ENCODE assay signal across 15 cellular contexts in the genomic region with DNA sequence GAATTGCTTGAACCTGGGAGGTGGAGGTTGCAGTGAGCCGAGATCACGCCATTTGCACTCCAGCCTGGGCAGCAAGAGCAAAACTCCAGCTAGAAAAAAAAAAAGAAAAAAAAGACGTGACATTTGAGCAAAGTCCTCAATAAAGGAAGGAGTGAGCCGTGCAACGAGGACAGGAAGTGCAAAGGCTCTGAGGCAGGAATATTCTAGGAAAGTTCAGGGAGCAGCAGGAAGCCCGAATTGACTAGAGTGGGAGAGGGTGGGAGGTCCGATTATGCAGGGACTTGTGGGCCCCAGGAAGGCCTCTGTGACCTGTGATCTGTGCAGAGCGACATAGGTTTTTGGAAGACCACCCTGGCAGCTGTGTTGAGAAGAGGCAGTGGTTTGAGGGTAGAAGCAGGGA. TPM values are rescaled to one million over a fixed set of nuclear protein-coding genes. Genes with fewer than 3 reads are reported as not detected.
A peak's percentile ranks its signal among the peaks of the same experiment; 100 is the strongest.
DNase-seq lines count a peak whose midpoint lies in the region; ATAC-seq and TF ChIP-seq lines count a peak whose summit lies in the region.
"Had no signal": no experiment of that assay in that cellular context is flagged by ENCODE, and none has a peak within 500 bp of the region (broad histone marks: within the 10 kb centered on the region; RNA-seq: fewer than 3 reads in every experiment).

No MANE protein-coding gene starts in this region.

- H3K4me1 Mint-ChIP-seq in CD14-positive monocyte (peaks cover 20% of the 10 kb centered on the region), GM23338 (peaks cover 9% of the 10 kb centered on the region), chondrocyte (ENCODE audit: low read depth) (peaks cover 61% of the 10 kb centered on the region)
- H3K4me1 Mint-ChIP-seq in natural killer cell treated with Interleukin-12 subunit alpha and Interleukin-12 subunit beta and Interleukin-15 and Interleukin-18, amount 100 ng/mL, for 72 hours (ENCODE audit: low read depth in 2 of 2) = peaks cover 22 to 53% of the 10 kb centered on the region in 2 donors

- DNase-seq in CD14-positive monocyte (ENCODE audit: low spot score) (no peak), GM23338 (ENCODE audit: low spot score) (no peak), chondrocyte (ENCODE audit: low spot score) (peak; percentile 9), NCI-H1436 (lab: John Stamatoyannopoulos, UW) (no peak), NCI-H1105 treated with DMSO at 0.1 percent for 48 hours (lab: John Stamatoyannopoulos, UW) (no peak)
- no peak for DNase-seq in natural killer cell treated with Interleukin-12 subunit alpha and Interleukin-12 subunit beta and Interleukin-15 and Interleukin-18, amount 100 ng/mL, for 72 hours (ENCODE audit: low spot score)
- no peak for DNase-seq in effector CD4-positive, alpha-beta T cell
- DNase-seq: foreskin melanocyte, NCI-H1105, NCI-H446 treated with DMSO at 0.1 percent for 48 hours, SK-N-SH had no signal

- intact Hi-C loops in CD14-positive monocyte (cut with micrococcal nuclease) = no loop called here

- H3K27me3 Mint-ChIP-seq in CD14-positive monocyte (ENCODE audit: low read depth in 3 of 3) (peaks cover 0 to 4% (median 0%) of the 10 kb centered on the region in 3 donors), GM23338 (ENCODE audit: insufficient read depth, low read depth, poor library complexity) (peaks cover 11% of the 10 kb centered on the region), chondrocyte (ENCODE audit: low read depth) (no peaks in the 10 kb centered on the region)
- no peaks in the 10 kb centered on the region for H3K27me3 Mint-ChIP-seq in natural killer cell treated with Interleukin-12 subunit alpha and Interleukin-12 subunit beta and Interleukin-15 and Interleukin-18, amount 100 ng/mL, for 72 hours

- no peak for TF ChIP-seq CTCF in CD14-positive monocyte (IDR thresholded peaks at IDR 0.05)
- TF ChIP-seq CTCF in GM23338 (conservative IDR thresholded peaks at IDR 0.05; ENCODE audit: low read depth in 2 of 2) = no peak
- TF ChIP-seq CTCF in chondrocyte (IDR thresholded peaks at IDR 0.05) = no peak

- H3K4me3 ChIP-seq in GM23338 = no peak overlapping the region
- H3K4me3 ChIP-seq: breast epithelium had no signal

- H3K4me3 Mint-ChIP-seq in CD14-positive monocyte (no peak overlapping the region), GM23338 (no peak overlapping the region), chondrocyte (ENCODE audit: unreplicated experiment) (no peak overlapping the region)
- no peak overlapping the region for H3K4me3 Mint-ChIP-seq in natural killer cell treated with Interleukin-12 subunit alpha and Interleukin-12 subunit beta and Interleukin-15 and Interleukin-18, amount 100 ng/mL, for 72 hours

- H3K4me2 ChIP-seq in GM23338 = no peak overlapping the region
- H3K4me2 ChIP-seq: SK-N-SH had no signal

- H4K20me1 ChIP-seq in GM23338 (replicated peaks; ENCODE audit: insufficient read depth) = peaks cover 8% of the 10 kb centered on the region

- no peak for ATAC-seq in GM23338
- ATAC-seq in natural killer cell treated with Interleukin-12 subunit alpha and Interleukin-12 subunit beta and Interleukin-15 and Interleukin-18, amount 100 ng/mL, for 72 hours = no peak
- ATAC-seq in GM21381 (IDR thresholded peaks at IDR 0.05; ENCODE audit: unreplicated experiment) = no peak

- H3K27me3 ChIP-seq in GM23338 (ENCODE audit: insufficient read depth) = no peaks in the 10 kb centered on the region
- H3K27me3 ChIP-seq: breast epithelium had no signal

- H3K27ac Mint-ChIP-seq in CD14-positive monocyte = peak overlapping the region in 5 of 7 donors; percentile 2 to 78 (median 32)
- H3K27ac Mint-ChIP-seq in GM23338 = peak overlapping the region; percentile 56
- peak overlapping the region; percentile 77 for H3K27ac Mint-ChIP-seq in chondrocyte (ENCODE audit: unreplicated experiment)
- peak overlapping the region; percentile 14 to 60 for H3K27ac Mint-ChIP-seq in natural killer cell treated with Interleukin-12 subunit alpha and Interleukin-12 subunit beta and Interleukin-15 and Interleukin-18, amount 100 ng/mL, for 72 hours

- H3K4me1 ChIP-seq in GM23338 (ENCODE audit: insufficient read depth) = no peaks in the 10 kb centered on the region; the same call in 1 of the 2 replicates
- H3K4me1 ChIP-seq: breast epithelium had no signal

- H3K9me3 Mint-ChIP-seq in CD14-positive monocyte (no peaks in the 10 kb centered on the region), GM23338 (no peaks in the 10 kb centered on the region), chondrocyte (ENCODE audit: low read depth) (no peaks in the 10 kb centered on the region)
- H3K9me3 Mint-ChIP-seq in natural killer cell treated with Interleukin-12 subunit alpha and Interleukin-12 subunit beta and Interleukin-15 and Interleukin-18, amount 100 ng/mL, for 72 hours = no peaks in the 10 kb centered on the region

- peak overlapping the region; percentile 86; the same call in 1 of the 2 replicates for H3K27ac ChIP-seq in GM23338 (ENCODE audit: low read depth)
- H3K27ac ChIP-seq: breast epithelium had no signal

- H3K79me2 ChIP-seq in GM23338 (replicated peaks; ENCODE audit: insufficient read depth) = 0 out of 2 replicates have a peak, but pooled peaks cover 1% of the 10 kb centered on the region

- H3K36me3 Mint-ChIP-seq in CD14-positive monocyte (peaks cover 69 to 97% of the 10 kb centered on the region in 2 donors), GM23338 (ENCODE audit: low read depth) (peaks cover 47% of the 10 kb centered on the region), chondrocyte (ENCODE audit: low read depth) (peaks cover 57% of the 10 kb centered on the region)
- peaks cover 7% of the 10 kb centered on the region for H3K36me3 Mint-ChIP-seq in natural killer cell treated with Interleukin-12 subunit alpha and Interleukin-12 subunit beta and Interleukin-15 and Interleukin-18, amount 100 ng/mL, for 72 hours

- H3K36me3 ChIP-seq in GM23338 (ENCODE audit: insufficient read depth) = no peaks in the 10 kb centered on the region; the same call in 1 of the 2 replicates

- H3K9me2 ChIP-seq in GM23338 (ENCODE audit: insufficient read depth) = no peaks in the 10 kb centered on the region
- H3K9me2 ChIP-seq: SK-N-SH had no signal

- H2AFZ ChIP-seq in GM23338 = no peak overlapping the region

- H3F3A ChIP-seq in GM23338 (replicated peaks; ENCODE audit: low read depth) = 0 out of 2 replicates have a peak, but pooled peaks cover 15% of the 10 kb centered on the region

TF ChIP-seq in GM23338, 12 proteins besides CTCF, POLR2A, EP300 and RAD21:
- TF ChIP-seq, protein P1, sequence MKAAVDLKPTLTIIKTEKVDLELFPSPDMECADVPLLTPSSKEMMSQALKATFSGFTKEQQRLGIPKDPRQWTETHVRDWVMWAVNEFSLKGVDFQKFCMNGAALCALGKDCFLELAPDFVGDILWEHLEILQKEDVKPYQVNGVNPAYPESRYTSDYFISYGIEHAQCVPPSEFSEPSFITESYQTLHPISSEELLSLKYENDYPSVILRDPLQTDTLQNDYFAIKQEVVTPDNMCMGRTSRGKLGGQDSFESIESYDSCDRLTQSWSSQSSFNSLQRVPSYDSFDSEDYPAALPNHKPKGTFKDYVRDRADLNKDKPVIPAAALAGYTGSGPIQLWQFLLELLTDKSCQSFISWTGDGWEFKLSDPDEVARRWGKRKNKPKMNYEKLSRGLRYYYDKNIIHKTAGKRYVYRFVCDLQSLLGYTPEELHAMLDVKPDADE (IDR thresholded peaks at IDR 0.05) = no peak
- TF ChIP-seq NANOG (IDR thresholded peaks at IDR 0.05; ENCODE audit: borderline replicate concordance) (no peak), STAT1 (IDR thresholded peaks at IDR 0.05; ENCODE audit: unreplicated experiment) (no peak), EZH2phosphoT487 (IDR thresholded peaks at IDR 0.05; ENCODE audit: unreplicated experiment) (no peak)
TF ChIP-seq in GM23338: peak in this region for 0.

RNA-seq across cellular contexts. Expression of a gene that starts 46.9 kb away (rescaled TPM):
- polyA plus RNA-seq in CD14-positive monocyte = 10 to 100 TPM; 70.6 to 93.7 TPM
- 139 and 173 TPM in 2 replicates for total RNA-seq in GM23338 (2014; rRNA removed; shearing (Covaris generic))
- 48.5 and 48.7 TPM in 2 replicates for polyA plus RNA-seq in GM23338 (2016; fragmentation: Nextera tagmentation; extraction: Ambion mirVana)
- 444 to 599 TPM (median 593 TPM) in 3 replicates for total RNA-seq in chondrocyte
- total RNA-seq in natural killer cell treated with Interleukin-12 subunit alpha and Interleukin-12 subunit beta and Interleukin-15 and Interleukin-18, amount 100 ng/mL, for 72 hours = 100 to 1,000 TPM; 214 to 390 TPM

RNA-seq across cellular contexts. Expression of a gene that starts 50.4 kb away (rescaled TPM):
- polyA plus RNA-seq in CD14-positive monocyte (not detected), GM23338 (2016; fragmentation: Nextera tagmentation; extraction: Ambion mirVana) (not detected in 2 replicates)
- total RNA-seq in GM23338 (2014; rRNA removed; shearing (Covaris generic)) = not detected in 2 replicates
- not detected in 3 replicates for total RNA-seq in chondrocyte
- under 1 TPM in 1 of 2 donors, not detected in 1; 0.12 TPM for total RNA-seq in natural killer cell treated with Interleukin-12 subunit alpha and Interleukin-12 subunit beta and Interleukin-15 and Interleukin-18, amount 100 ng/mL, for 72 hours
- total RNA-seq: breast epithelium, H7, osteoblast had no signal
- polyA plus RNA-seq: SK-N-SH had no signal
